In the genomic region with DNA sequence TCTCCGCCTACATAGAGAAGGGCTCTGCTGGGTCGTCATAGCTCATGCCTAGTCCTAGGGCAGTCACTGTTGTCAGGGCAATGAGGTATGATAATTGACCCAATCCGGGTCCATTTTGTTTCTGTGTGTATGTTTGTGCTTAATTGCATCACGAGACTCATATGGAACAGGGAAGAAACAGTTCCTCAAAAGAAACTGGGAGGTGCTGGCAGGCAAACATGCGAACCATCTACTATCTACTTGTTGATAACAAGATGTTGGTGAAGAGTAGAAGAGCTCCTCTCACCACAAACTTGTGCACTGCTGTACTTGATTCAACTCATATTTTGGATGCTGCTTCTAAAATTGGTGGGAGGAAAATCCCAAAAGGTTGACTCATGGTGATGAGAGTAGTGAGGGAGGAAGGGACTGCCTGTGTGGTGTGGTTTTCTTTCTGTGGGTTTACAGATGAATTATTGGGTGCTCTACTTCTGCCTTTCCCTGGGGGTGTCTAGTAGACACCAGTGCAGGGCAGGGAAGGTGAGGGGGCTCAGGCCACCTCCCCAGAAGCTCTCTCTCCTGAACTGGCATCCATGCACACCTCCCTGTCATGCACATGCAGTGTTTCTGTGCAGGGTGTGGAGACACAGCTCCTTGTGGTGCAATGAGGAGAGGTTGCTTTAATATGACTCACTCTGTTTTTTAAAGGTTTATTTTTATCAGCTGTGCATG, we compare ENCODE assay signal across 8 cellular contexts. TPM values are rescaled to one million over a fixed set of nuclear protein-coding genes. Genes with fewer than 3 reads are reported as not detected.
DNase-seq lines count a peak whose midpoint lies in the region; ATAC-seq, FAIRE-seq and TF ChIP-seq lines count a peak whose summit lies in the region.

No MANE protein-coding gene starts in this region.

- SMC1A ChIA-PET in GM12878 (lab: Charles Lee; ENCODE audit: uncharacterized antibody, unreplicated experiment) = interaction anchor here (0.7 to 1.2 kb wide), 5 partner anchors 29 to 774 kb away, joined by 3 to 4 read pairs (median 3); a partner anchor contains a TSS

- no peak for TF ChIP-seq RAD21 in GM12878 (IDR thresholded peaks at IDR 0.05; ENCODE audit: insufficient read depth, low read depth, low read length)

- POLR2A ChIA-PET in GM12878 (lab: Charles Lee) = no interaction called here

- no peak overlapping the region for H3K9ac ChIP-seq in GM12878 (ENCODE audit: control insufficient read depth, insufficient read depth, low read length)

- no peak for FAIRE-seq in GM12878 (lab: Jason Lieb, UNC)

- peak overlapping the region; percentile 27; the same call in 1 of the 2 replicates for H2AFZ ChIP-seq in GM12878 (ENCODE audit: control insufficient read depth, low read depth, low read length)

- CTCF ChIA-PET in GM12878 (lab: Yijun Ruan, JAX) = interaction anchor here (1.4 kb wide), 1 partner anchor 14 kb away, joined by 6 read pairs; no protein-coding TSS in a partner anchor

- no peak for TF ChIP-seq EP300 in GM12878 (IDR thresholded peaks at IDR 0.05; ENCODE audit: borderline replicate concordance in 1 of 2, control insufficient read depth in 1 of 2, low read depth in 2 of 2, low read length in 2 of 2)

- TF ChIP-seq CTCF in GM12878 (IDR thresholded peaks at IDR 0.05 in 2 of 3, conservative IDR thresholded peaks at IDR 0.05 in 1 of 3; ENCODE audit: control insufficient read depth in 2 of 3, extremely low read depth in 1 of 3, insufficient read depth in 1 of 3, low read depth in 3 of 3, low read length in 3 of 3) (no peak), upper lobe of right lung (IDR thresholded peaks at IDR 0.05) (no peak), coronary artery (IDR thresholded peaks at IDR 0.05) (no peak)

- no TSS peak for BruUV-seq in GM12878 (replicated peaks; lab: Mats Ljungman, UMichigan)

- 52% methylated on average over 5 of the region's 5 CpGs for WGBS in right cardiac atrium
- 29% methylated on average over 5 of the region's 5 CpGs for WGBS in GM12878 (ENCODE audit: insufficient coverage, insufficient replicate concordance, low lambda C conversion rate, missing lambda C conversion rate)

- H3K9me3 ChIP-seq in right cardiac atrium (ENCODE audit: control insufficient read depth, low read length) (no peaks in the 10 kb centered on the region), GM12878 (replicated peaks; ENCODE audit: control insufficient read depth, insufficient read depth, low read length) (no peaks in the 10 kb centered on the region; the same call in 2 of the 3 replicates), upper lobe of right lung (no peaks in the 10 kb centered on the region)

- in situ Hi-C loops in GM12878 (cut with MboI) = no loop called here

- H3K4me1 ChIP-seq in right cardiac atrium (ENCODE audit: control insufficient read depth, insufficient read depth, low read length) = peaks cover 4% of the 10 kb centered on the region
- H3K4me1 ChIP-seq in GM12878 (ENCODE audit: control insufficient read depth, insufficient read depth, low read length) = peaks cover 9% of the 10 kb centered on the region; the same call in 1 of the 2 replicates
- no peaks in the 10 kb centered on the region for H3K4me1 ChIP-seq in upper lobe of right lung

- H3K79me2 ChIP-seq in GM12878 (ENCODE audit: control insufficient read depth, insufficient read depth, low read length) = no peaks in the 10 kb centered on the region

- DNase-seq in right cardiac atrium (peak in 1 of 3 donors; percentile 28), cardiac septum (ENCODE audit: low spot score) (no peak), GM12878 (ENCODE audit: low read depth, low spot score) (peak; percentile 17), upper lobe of right lung (no peak), coronary artery (ENCODE audit: low spot score) (no peak), COR-L47 (lab: John Stamatoyannopoulos, UW) (no peak)
- DNase-seq in stimulated activated naive CD4-positive, alpha-beta T cell (lab: John Stamatoyannopoulos, UW) = no peak

- H3K27me3 ChIP-seq in right cardiac atrium (ENCODE audit: control insufficient read depth, insufficient read depth) = no peaks in the 10 kb centered on the region
- H3K27me3 ChIP-seq in GM12878 (replicated peaks in 1 of 2; ENCODE audit: control insufficient read depth in 2 of 2, insufficient read depth in 2 of 2, low read length in 1 of 2) = no peaks in the 10 kb centered on the region; a peak in 1 of 4 replicates
- H3K27me3 ChIP-seq in upper lobe of right lung = no peaks in the 10 kb centered on the region

- RAD21 ChIA-PET in GM12878 (lab: Charles Lee; ENCODE audit: unreplicated experiment) = interaction anchor here (0.8 kb wide), 1 partner anchor 12 kb away, joined by 3 read pairs; no protein-coding TSS in a partner anchor

- intact Hi-C loops in right cardiac atrium (cut with DNase I) (no loop called here), cardiac septum (cut with DNase I) (no loop called here), GM12878 (cut with micrococcal nuclease; ENCODE audit: unreplicated experiment) (no loop called here), upper lobe of right lung (cut with DNase I) (no loop called here)

- TF ChIP-seq POLR2A in GM12878 (IDR thresholded peaks at IDR 0.05; ENCODE audit: low read depth, low read length) = no peak

- no peaks in the 10 kb centered on the region for H3K36me3 ChIP-seq in GM12878 (ENCODE audit: control insufficient read depth in 2 of 2, insufficient read depth in 2 of 2, low read length in 1 of 2)
- no peaks in the 10 kb centered on the region for H3K36me3 ChIP-seq in upper lobe of right lung

- peak; percentile 35 to 40 for ATAC-seq in right cardiac atrium
- ATAC-seq in HG03439 (IDR thresholded peaks at IDR 0.05; ENCODE audit: unreplicated experiment) = peak; percentile 66
- peak; percentile 76 for ATAC-seq in GM12878
- ATAC-seq in upper lobe of right lung = peak; percentile 86

- H3K27ac ChIP-seq in right cardiac atrium (ENCODE audit: low read length) (no peak overlapping the region), GM12878 (ENCODE audit: control insufficient read depth, insufficient read depth) (no peak overlapping the region), upper lobe of right lung (no peak overlapping the region), coronary artery (no peak overlapping the region)

- H3K4me3 ChIP-seq in right cardiac atrium (ENCODE audit: low read length) (no peak overlapping the region), GM12878 (no peak overlapping the region), upper lobe of right lung (no peak overlapping the region), coronary artery (no peak overlapping the region)

- peak overlapping the region; percentile 43 for H3K4me2 ChIP-seq in GM12878 (ENCODE audit: control insufficient read depth, insufficient read depth)

- no peaks in the 10 kb centered on the region for H4K20me1 ChIP-seq in GM12878 (ENCODE audit: control insufficient read depth, insufficient read depth)

TF ChIP-seq in GM12878, 131 proteins besides CTCF, POLR2A, EP300 and RAD21 (continues in another document):
- TF ChIP-seq ETV6 (conservative IDR thresholded peaks at IDR 0.05 in 1 of 2, IDR thresholded peaks at IDR 0.05 in 1 of 2; ENCODE audit: borderline replicate concordance in 1 of 2, low read depth in 1 of 2) = no peak
- no peak for TF ChIP-seq ZNF217 (IDR thresholded peaks at IDR 0.05)

RNA-seq across cellular contexts. Expression of a gene that starts 29.4 kb away (rescaled TPM):
- 1 to 10 TPM in 3 of 4 donors, under 1 TPM in 1; 0.74 to 3.0 (median 1.4) TPM for total RNA-seq in right cardiac atrium
- 2.5 TPM for polyA plus RNA-seq in right cardiac atrium
- 7.4 TPM for total RNA-seq in cardiac septum
- total RNA-seq in GM12878 (2013; cell fraction: nucleolus; rRNA removed) = 0.44 and 0.86 TPM in 2 replicates
- total RNA-seq in GM12878 (2014; rRNA removed) = 0.11 and 0.17 TPM in 2 replicates
- total RNA-seq in GM12878 (2014; rRNA removed; fragmentation: Illumina TruSeq; extraction: Trizol) = 0.27 and 0.32 TPM in 2 replicates
- 0.18 and 0.21 TPM in 2 replicates for total RNA-seq in GM12878 (2021)
- 0.31 TPM for polyA plus RNA-seq in GM12878 (2011; ENCODE audit: low read depth)
- polyA plus RNA-seq in GM12878 (2011; rRNA removed) = 0.67 and 1.1 TPM in 2 replicates
- 0.08 and 0.28 TPM in 2 replicates for polyA plus RNA-seq in GM12878 (2011; cell fraction: cytosol; rRNA removed)
- 1.1 and 1.2 TPM in 2 replicates for polyA plus RNA-seq in GM12878 (2011; cell fraction: nucleus; rRNA removed)
- polyA plus RNA-seq in GM12878 (2012) = 0.42 and 0.55 TPM in 2 replicates
- polyA plus RNA-seq in GM12878 (2014; fragmentation: Illumina TruSeq; extraction: Trizol) = 0.26 TPM in 1 of 2 replicates, not detected in the other
- polyA plus RNA-seq in GM12878 (2014; fragmentation: Nextera tagmentation; extraction: Ambion mirVana) = under 1 TPM; 0.11 to 0.23 TPM
- polyA plus RNA-seq in GM12878 (2014; rRNA removed) = 0.47 and 0.63 TPM in 2 replicates
- under 1 TPM; 0.33 to 0.66 TPM for polyA plus RNA-seq in GM12878 (2016; fragmentation: Nextera tagmentation; extraction: Ambion mirVana)
- not detected in 2 replicates for polyA minus RNA-seq in GM12878 (2011; rRNA and poly(A)+ RNA removed)
- not detected in 2 replicates for polyA minus RNA-seq in GM12878 (2011; cell fraction: cytosol; rRNA and poly(A)+ RNA removed)
- polyA minus RNA-seq in GM12878 (2011; cell fraction: nucleus; rRNA and poly(A)+ RNA removed) = 0.48 and 0.96 TPM in 2 replicates
- total RNA-seq in upper lobe of right lung = 0.96 TPM

RNA-seq across cellular contexts. Expression of a gene that starts 59.9 kb away (rescaled TPM):
- 10 to 100 TPM; 24.1 to 51.7 (median 26.8) TPM for total RNA-seq in right cardiac atrium
- 28.6 TPM for polyA plus RNA-seq in right cardiac atrium
- total RNA-seq in cardiac septum = 51.2 TPM
- 67.1 and 76.4 TPM in 2 replicates for total RNA-seq in GM12878 (2013; cell fraction: nucleolus; rRNA removed)
- 21.7 and 26.2 TPM in 2 replicates for total RNA-seq in GM12878 (2014; rRNA removed)
- 19.7 and 21.9 TPM in 2 replicates for total RNA-seq in GM12878 (2014; rRNA removed; fragmentation: Illumina TruSeq; extraction: Trizol)
- 20.0 and 20.1 TPM in 2 replicates for total RNA-seq in GM12878 (2021)
- polyA plus RNA-seq in GM12878 (2011; ENCODE audit: low read depth) = 8.8 TPM
- polyA plus RNA-seq in GM12878 (2011; rRNA removed) = 31.1 and 47.8 TPM in 2 replicates
- polyA plus RNA-seq in GM12878 (2011; cell fraction: cytosol; rRNA removed) = 9.4 and 10.3 TPM in 2 replicates
- polyA plus RNA-seq in GM12878 (2011; cell fraction: nucleus; rRNA removed) = 35.5 and 39.5 TPM in 2 replicates
- 19.1 and 25.5 TPM in 2 replicates for polyA plus RNA-seq in GM12878 (2012)
- polyA plus RNA-seq in GM12878 (2014; fragmentation: Illumina TruSeq; extraction: Trizol) = 16.8 and 17.5 TPM in 2 replicates
- polyA plus RNA-seq in GM12878 (2014; fragmentation: Nextera tagmentation; extraction: Ambion mirVana) = 10 to 100 TPM in 1 of 2 experiments, 1 to 10 TPM in 1; 9.6 to 12.0 TPM
- 18.6 and 18.7 TPM in 2 replicates for polyA plus RNA-seq in GM12878 (2014; rRNA removed)
- polyA plus RNA-seq in GM12878 (2016; fragmentation: Nextera tagmentation; extraction: Ambion mirVana) = 10 to 100 TPM; 25.2 to 25.4 TPM
- 18.9 and 25.7 TPM in 2 replicates for polyA minus RNA-seq in GM12878 (2011; rRNA and poly(A)+ RNA removed)
- 6.7 and 13.1 TPM in 2 replicates for polyA minus RNA-seq in GM12878 (2011; cell fraction: cytosol; rRNA and poly(A)+ RNA removed)
- 40.0 and 55.1 TPM in 2 replicates for polyA minus RNA-seq in GM12878 (2011; cell fraction: nucleus; rRNA and poly(A)+ RNA removed)
- total RNA-seq in upper lobe of right lung = 49.9 TPM
